Comparison of ENCODE assay signal across 14 cellular contexts in the genomic region with DNA sequence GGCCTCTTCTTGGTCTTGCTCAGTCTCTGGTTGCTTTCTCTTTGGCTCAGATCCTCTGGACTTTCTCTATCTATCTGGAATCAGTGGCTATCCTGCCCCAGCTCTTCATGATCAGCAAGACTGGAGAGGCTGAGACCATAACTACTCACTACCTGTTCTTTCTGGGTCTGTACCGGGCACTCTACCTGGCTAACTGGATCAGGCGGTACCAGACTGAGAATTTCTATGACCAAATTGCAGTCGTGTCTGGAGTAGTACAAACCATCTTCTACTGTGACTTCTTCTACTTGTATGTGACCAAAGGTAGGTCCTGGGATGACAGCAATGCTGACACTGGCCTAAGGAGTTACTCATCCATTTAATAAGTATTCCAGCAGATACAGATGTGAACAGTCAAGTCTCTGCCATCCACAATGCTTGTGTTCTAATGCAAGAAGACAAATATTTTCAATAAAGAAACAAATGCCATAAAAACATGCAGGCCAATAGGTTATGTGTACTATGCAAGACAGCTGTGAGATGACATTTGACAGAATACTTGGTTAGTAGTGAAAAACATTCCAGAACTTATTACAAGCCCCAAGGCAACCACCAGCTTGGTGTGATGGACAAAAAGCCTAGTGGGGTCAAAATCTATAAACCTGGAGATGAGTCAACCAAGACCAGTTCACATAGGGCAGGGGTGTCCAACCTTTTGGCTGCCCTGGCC. TPM values are rescaled to one million over a fixed set of nuclear protein-coding genes. Genes with fewer than 3 reads are reported as not detected.
A peak's percentile ranks its signal among the peaks of the same experiment; 100 is the strongest.
DNase-seq lines count a peak whose midpoint lies in the region; ATAC-seq and TF ChIP-seq lines count a peak whose summit lies in the region.
"Had no signal": no experiment of that assay in that cellular context is flagged by ENCODE, and none has a peak within 500 bp of the region (broad histone marks: within the 10 kb centered on the region; RNA-seq: fewer than 3 reads in every experiment).

No MANE protein-coding gene starts in this region.

- no peak overlapping the region for H3K9ac ChIP-seq in GM23248

- intact Hi-C loops in CD4-positive, alpha-beta memory T cell (cut with micrococcal nuclease), result loop anchor here (5.0 kb wide), 1 partner anchor 91 kb away; a partner anchor contains a TSS

- no peaks in the 10 kb centered on the region for H3K9me3 Mint-ChIP-seq in CD4-positive, alpha-beta memory T cell
- no peaks in the 10 kb centered on the region for H3K9me3 Mint-ChIP-seq in central memory CD8-positive, alpha-beta T cell
- no peaks in the 10 kb centered on the region for H3K9me3 Mint-ChIP-seq in nephron
- H3K9me3 Mint-ChIP-seq: natural killer cell treated with Interleukin-12 subunit alpha and Interleukin-12 subunit beta and Interleukin-15 and Interleukin-18, amount 100 ng/mL, for 72 hours had no signal

- H3K36me3 ChIP-seq in CD4-positive, alpha-beta memory T cell (ENCODE audit: insufficient read depth, low read length), result peaks cover 47% of the 10 kb centered on the region
- H3K36me3 ChIP-seq in GM23248 (ENCODE audit: low read depth), result peaks cover 74% of the 10 kb centered on the region
- H3K36me3 ChIP-seq: breast epithelium had no signal

- CTCF ChIA-PET in CD4-positive, alpha-beta memory T cell (lab: Charles Lee; ENCODE audit: partially characterized antibody), result no interaction called here

- peak overlapping the region in 5 of 7 donors; percentile 9 to 51 (median 40) for H3K27ac Mint-ChIP-seq in CD4-positive, alpha-beta memory T cell
- peak overlapping the region; percentile 27 for H3K27ac Mint-ChIP-seq in central memory CD8-positive, alpha-beta T cell (ENCODE audit: low read depth)
- H3K27ac Mint-ChIP-seq in nephron, result peak overlapping the region; percentile 4 to 85 (median 6)

- H3K27ac ChIP-seq in CD4-positive, alpha-beta memory T cell (ENCODE audit: low read depth, low read length), result no peak overlapping the region
- peak overlapping the region; percentile 4; the same call in 1 of the 2 replicates for H3K27ac ChIP-seq in GM23248
- H3K27ac ChIP-seq: breast epithelium, SJSA1 had no signal

- peaks cover 3 to 24% (median 6%) of the 10 kb centered on the region in 4 donors for H3K4me1 Mint-ChIP-seq in CD4-positive, alpha-beta memory T cell
- H3K4me1 Mint-ChIP-seq in central memory CD8-positive, alpha-beta T cell, result peaks cover 18% of the 10 kb centered on the region
- H3K4me1 Mint-ChIP-seq in nephron, result no peaks in the 10 kb centered on the region

- no peaks in the 10 kb centered on the region for H3K27me3 Mint-ChIP-seq in CD4-positive, alpha-beta memory T cell
- H3K27me3 Mint-ChIP-seq in central memory CD8-positive, alpha-beta T cell, result no peaks in the 10 kb centered on the region
- H3K27me3 Mint-ChIP-seq in nephron (ENCODE audit: low read depth), result no peaks in the 10 kb centered on the region
- H3K27me3 Mint-ChIP-seq: natural killer cell treated with Interleukin-12 subunit alpha and Interleukin-12 subunit beta and Interleukin-15 and Interleukin-18, amount 100 ng/mL, for 72 hours had no signal

- H3K4me3 ChIP-seq in CD4-positive, alpha-beta memory T cell (ENCODE audit: low read length in 2 of 2), result no peak overlapping the region
- no peak overlapping the region for H3K4me3 ChIP-seq in GM23248
- H3K4me3 ChIP-seq: breast epithelium, SJSA1 had no signal

- peaks cover 6% of the 10 kb centered on the region; the same call in 1 of the 2 replicates for H3K79me2 ChIP-seq in GM23248 (ENCODE audit: insufficient read depth)

- no peak for ATAC-seq in central memory CD8-positive, alpha-beta T cell (replicated peaks; ENCODE audit: extremely low read depth, poor library complexity, severe bottlenecking)
- ATAC-seq in HG02623 (IDR thresholded peaks at IDR 0.05; ENCODE audit: unreplicated experiment), result no peak

- H3K9me3 ChIP-seq in CD4-positive, alpha-beta memory T cell (ENCODE audit: control insufficient read depth in 1 of 2, low read length in 2 of 2), result no peaks in the 10 kb centered on the region
- no peaks in the 10 kb centered on the region for H3K9me3 ChIP-seq in GM23248 (ENCODE audit: low read depth)
- H3K9me3 ChIP-seq: breast epithelium, SJSA1 had no signal

- no peak for TF ChIP-seq CTCF in nephron (IDR thresholded peaks at IDR 0.05; ENCODE audit: unreplicated experiment in 3 of 3)

- 95 to 100% methylated on average over 3 of the region's 3 CpGs for WGBS in GM23248 (ENCODE audit: low coverage in 1 of 2, low lambda C conversion rate in 2 of 2, missing lambda C conversion rate in 2 of 2), 2 experiments

- DNase-seq in CD4-positive, alpha-beta memory T cell, result no peak
- DNase-seq in GM23248, result no peak
- DNase-seq in central memory CD8-positive, alpha-beta T cell (ENCODE audit: low spot score in 2 of 2), result no peak
- no peak for DNase-seq in NK-92 treated with Interleukin-12 subunit alpha and Interleukin-12 subunit beta, amount 100 ng/mL, for 24 hours (lab: John Stamatoyannopoulos, UW)
- no peak for DNase-seq in NCI-H2171 treated with DMSO at 0.1 percent for 48 hours (lab: John Stamatoyannopoulos, UW)
- DNase-seq: NCI-H1048, substantia nigra had no signal

- POLR2A ChIA-PET in CD4-positive, alpha-beta memory T cell (lab: Charles Lee; ENCODE audit: partially characterized antibody), result interaction anchor here (1.1 to 14.9 kb wide), 6 partner anchors 9 to 186 kb away, joined by 3 to 122 read pairs (median 6); no protein-coding TSS in a partner anchor

- in situ Hi-C loops in GM23248 (cut with MboI), result no loop called here

- H3K27me3 ChIP-seq in CD4-positive, alpha-beta memory T cell (ENCODE audit: insufficient read depth, low read length), result no peaks in the 10 kb centered on the region
- no peaks in the 10 kb centered on the region for H3K27me3 ChIP-seq in GM23248 (replicated peaks; ENCODE audit: insufficient read depth)
- H3K27me3 ChIP-seq: breast epithelium, SJSA1 had no signal

- H3F3A ChIP-seq in GM23248 (ENCODE audit: insufficient read depth), result peaks cover 87% of the 10 kb centered on the region

- no peaks in the 10 kb centered on the region for H3K4me1 ChIP-seq in CD4-positive, alpha-beta memory T cell (ENCODE audit: insufficient read depth, low read length)
- no peaks in the 10 kb centered on the region for H3K4me1 ChIP-seq in GM23248 (ENCODE audit: insufficient read depth)
- H3K4me1 ChIP-seq: breast epithelium, SJSA1 had no signal

- no peak overlapping the region for H3K4me2 ChIP-seq in GM23248 (ENCODE audit: unreplicated experiment)

- H3K4me3 Mint-ChIP-seq in CD4-positive, alpha-beta memory T cell, result no peak overlapping the region
- no peak overlapping the region for H3K4me3 Mint-ChIP-seq in central memory CD8-positive, alpha-beta T cell
- no peak overlapping the region for H3K4me3 Mint-ChIP-seq in nephron
- H3K4me3 Mint-ChIP-seq: natural killer cell treated with Interleukin-12 subunit alpha and Interleukin-12 subunit beta and Interleukin-15 and Interleukin-18, amount 100 ng/mL, for 72 hours had no signal

- H2AFZ ChIP-seq in GM23248, result no peak overlapping the region

- H4K20me1 ChIP-seq in GM23248 (ENCODE audit: insufficient read depth), result no peaks in the 10 kb centered on the region

- peaks cover 44 to 53% of the 10 kb centered on the region in 2 donors for H3K36me3 Mint-ChIP-seq in CD4-positive, alpha-beta memory T cell
- H3K36me3 Mint-ChIP-seq in central memory CD8-positive, alpha-beta T cell (ENCODE audit: insufficient read depth), result peaks cover 48% of the 10 kb centered on the region
- H3K36me3 Mint-ChIP-seq in nephron (ENCODE audit: low read depth), result peaks cover 66% of the 10 kb centered on the region

- no peaks in the 10 kb centered on the region for H3K9me2 ChIP-seq in GM23248 (ENCODE audit: insufficient read depth)

RNA-seq across cellular contexts. Expression of a gene that starts 13.4 kb away (rescaled TPM):
- total RNA-seq in CD4-positive, alpha-beta memory T cell, result not detected
- polyA plus RNA-seq in CD4-positive, alpha-beta memory T cell, result under 1 TPM; 0.10 to 0.24 TPM
- total RNA-seq in GM23248 (2014; rRNA removed; shearing (Covaris generic)), result 191 and 197 TPM in 2 replicates
- 326 and 335 TPM in 2 replicates for polyA plus RNA-seq in GM23248 (2016; fragmentation: Nextera tagmentation; extraction: Ambion mirVana)

RNA-seq across cellular contexts. Expression of a gene that starts 24.8 kb away (rescaled TPM):
- total RNA-seq in CD4-positive, alpha-beta memory T cell, result 100 to 1,000 TPM; 927 to 960 TPM
- 10 to 100 TPM in 1 of 2 donors, 1 to 10 TPM in 1; 10.0 to 44.3 TPM for polyA plus RNA-seq in CD4-positive, alpha-beta memory T cell
- total RNA-seq in GM23248 (2014; rRNA removed; shearing (Covaris generic)), result 312 and 370 TPM in 2 replicates
- polyA plus RNA-seq in GM23248 (2016; fragmentation: Nextera tagmentation; extraction: Ambion mirVana), result 28.5 and 30.1 TPM in 2 replicates

RNA-seq across cellular contexts. Expression of a gene that starts 26.3 kb away (rescaled TPM):
- not detected for total RNA-seq in CD4-positive, alpha-beta memory T cell
- polyA plus RNA-seq in CD4-positive, alpha-beta memory T cell, result not detected
- not detected in 2 replicates for total RNA-seq in GM23248 (2014; rRNA removed; shearing (Covaris generic))
- polyA plus RNA-seq in GM23248 (2016; fragmentation: Nextera tagmentation; extraction: Ambion mirVana), result not detected in 2 replicates
- total RNA-seq: breast epithelium; glomerular endothelial cell; natural killer cell treated with Interleukin-12 subunit alpha and Interleukin-12 subunit beta and Interleukin-15 and Interleukin-18, amount 100 ng/mL, for 72 hours; SJSA1 had no signal
- polyA plus RNA-seq: keratinocyte had no signal

Comparison
In these comparisons a context has a peak if more than half of its experiments do, and no peak if none do; other contexts are left out.
1. RNA of a gene that starts 13.4 kb away (total RNA-seq): 191 to 197 TPM in GM23248; not detected in CD4-positive, alpha-beta memory T cell; every median in the first group is over 100 times any median in the second.
2. Peak in every context shown above with its lines, with median percentiles within 50 percentile points of each other: H3K27ac Mint-ChIP-seq.